Comparison of ENCODE assay signal across 8 cellular contexts in genomic region chr18:46917808-46918600, GRCh38. TPM values are rescaled to one million over a fixed set of nuclear protein-coding genes. Genes with fewer than 3 reads are reported as not detected.
DNase-seq lines count a peak whose midpoint lies in the region; ATAC-seq and TF ChIP-seq lines count a peak whose summit lies in the region.

No MANE protein-coding gene starts in this region.

- POLR2A ChIA-PET in PC-9 (lab: Charles Lee; ENCODE audit: unreplicated experiment): interaction anchor here (0.6 kb wide), 1 partner anchor 943 kb away, joined by 4 read pairs; no protein-coding TSS in a partner anchor

- H3K36me3 ChIP-seq in cardiac muscle cell (no peaks in the 10 kb centered on the region), PC-9 (ENCODE audit: low read depth) (no peaks in the 10 kb centered on the region), left lung (no peaks in the 10 kb centered on the region), stomach smooth muscle (ENCODE audit: control insufficient read depth in 2 of 2, insufficient read depth in 2 of 2, low read length in 2 of 2) (no peaks in the 10 kb centered on the region)

- H3K4me3 Mint-ChIP-seq in central memory CD8-positive, alpha-beta T cell: peak overlapping the region; percentile 81

- H2AFZ ChIP-seq in PC-9: peak overlapping the region; percentile 94

- H3K4me1 Mint-ChIP-seq in central memory CD8-positive, alpha-beta T cell: peaks cover 40% of the 10 kb centered on the region

- peak overlapping the region; percentile 99 for H3K4me2 ChIP-seq in PC-9

- no peak for ATAC-seq in left ventricle myocardium superior
- ATAC-seq in HG02759 (IDR thresholded peaks at IDR 0.05; ENCODE audit: unreplicated experiment): peak; percentile 2
- ATAC-seq in central memory CD8-positive, alpha-beta T cell (replicated peaks; ENCODE audit: extremely low read depth, poor library complexity, severe bottlenecking): peak; percentile 21
- peak; percentile 31 for ATAC-seq in left lung

- CTCF ChIA-PET in PC-9 (lab: Charles Lee): no interaction called here

- H3K9me3 ChIP-seq in cardiac muscle cell (ENCODE audit: low read depth) (no peaks in the 10 kb centered on the region), PC-9 (ENCODE audit: insufficient read depth, low read depth) (no peaks in the 10 kb centered on the region), left lung (no peaks in the 10 kb centered on the region), stomach smooth muscle (ENCODE audit: control insufficient read depth in 2 of 2, low read length in 2 of 2) (no peaks in the 10 kb centered on the region)

- peak overlapping the region; percentile 53 for H3K27ac Mint-ChIP-seq in central memory CD8-positive, alpha-beta T cell (ENCODE audit: low read depth)

- peak; percentile 32 to 61 for DNase-seq in cardiac muscle cell (ENCODE audit: low read depth in 1 of 2, low spot score in 1 of 2)
- no peak for DNase-seq in left ventricle myocardium superior
- DNase-seq in PC-9: peak in 1 of 2 experiments; percentile 4
- peak in 1 of 2 donors; percentile 12 for DNase-seq in central memory CD8-positive, alpha-beta T cell (ENCODE audit: low spot score in 2 of 2)
- peak in 1 of 2 donors; percentile 35 for DNase-seq in left lung
- DNase-seq in effector CD8-positive, alpha-beta T cell (lab: John Stamatoyannopoulos, UW): no peak

- H3K9me3 Mint-ChIP-seq in central memory CD8-positive, alpha-beta T cell: no peaks in the 10 kb centered on the region

- no peak for TF ChIP-seq CTCF in cardiac muscle cell (IDR thresholded peaks at IDR 0.05; ENCODE audit: low read depth, low read length)
- TF ChIP-seq CTCF in PC-9 (conservative IDR thresholded peaks at IDR 0.05): no peak
- TF ChIP-seq CTCF in left lung (IDR thresholded peaks at IDR 0.05): no peak

- H3K79me2 ChIP-seq in PC-9 (ENCODE audit: low read depth): peaks cover 38% of the 10 kb centered on the region

- no peaks in the 10 kb centered on the region for H3K27me3 Mint-ChIP-seq in central memory CD8-positive, alpha-beta T cell

- H3K27ac ChIP-seq in cardiac muscle cell (peak overlapping the region; percentile 89), PC-9 (no peak overlapping the region), left lung (peak overlapping the region; percentile 78 to 80), stomach smooth muscle (ENCODE audit: low read length) (peak overlapping the region; percentile 70)

- H3K27me3 ChIP-seq in cardiac muscle cell: no peaks in the 10 kb centered on the region
- H3K27me3 ChIP-seq in PC-9 (ENCODE audit: insufficient read depth, low read depth): no peaks in the 10 kb centered on the region
- no peaks in the 10 kb centered on the region for H3K27me3 ChIP-seq in left lung
- no peaks in the 10 kb centered on the region for H3K27me3 ChIP-seq in stomach smooth muscle (ENCODE audit: control insufficient read depth in 1 of 2, insufficient read depth in 2 of 2, low read length in 2 of 2)

- BruUV-seq in PC-9 (replicated peaks; lab: Mats Ljungman, UMichigan): TSS peak; percentile 63

- H3F3A ChIP-seq in PC-9 (ENCODE audit: insufficient read depth, low read depth): no peaks in the 10 kb centered on the region

- intact Hi-C loops in left ventricle myocardium superior (cut with micrococcal nuclease) (no loop called here), PC-9 (cut with micrococcal nuclease; ENCODE audit: unreplicated experiment) (no loop called here), left lung (cut with DNase I) (no loop called here)

- peak overlapping the region; percentile 89 for H3K4me3 ChIP-seq in cardiac muscle cell
- H3K4me3 ChIP-seq in PC-9: peak overlapping the region; percentile 95
- H3K4me3 ChIP-seq in left lung: peak overlapping the region; percentile 61 to 64
- H3K4me3 ChIP-seq in stomach smooth muscle (ENCODE audit: low read length in 2 of 2): peak overlapping the region; percentile 88 to 91

- H3K4me1 ChIP-seq in cardiac muscle cell (ENCODE audit: low read depth) (peaks cover 17% of the 10 kb centered on the region), PC-9 (replicated peaks; ENCODE audit: insufficient read depth) (peaks cover 14% of the 10 kb centered on the region), left lung (peaks cover 13 to 22% of the 10 kb centered on the region in 2 donors), stomach smooth muscle (ENCODE audit: control insufficient read depth, insufficient read depth, low read length) (peaks cover 15% of the 10 kb centered on the region)

- H4K20me1 ChIP-seq in PC-9 (ENCODE audit: insufficient read depth): no peaks in the 10 kb centered on the region

- H3K36me3 Mint-ChIP-seq in central memory CD8-positive, alpha-beta T cell (ENCODE audit: insufficient read depth): peaks cover 9% of the 10 kb centered on the region

- H3K9ac ChIP-seq in stomach smooth muscle (ENCODE audit: low read length in 2 of 2): peak overlapping the region; percentile 82 to 86

- no peaks in the 10 kb centered on the region for H3K9me2 ChIP-seq in PC-9 (ENCODE audit: insufficient read depth)

RNA-seq across cellular contexts. Expression of gene KATNAL2, which starts 0.6 kb away (rescaled TPM):
- total RNA-seq in cardiac muscle cell: 4.8 and 19.6 TPM in 2 replicates
- 11.3 and 15.7 TPM in 2 replicates for polyA plus RNA-seq in cardiac muscle cell
- total RNA-seq in left ventricle myocardium superior: 2.7 TPM
- 9.0 and 9.4 TPM in 2 replicates for total RNA-seq in PC-9 (2021)
- 1 to 10 TPM; 2.4 to 4.2 TPM for total RNA-seq in left lung

RNA-seq across cellular contexts. Expression of gene PIAS2, which starts 0.7 kb away (rescaled TPM):
- total RNA-seq in cardiac muscle cell (29.8 and 37.8 TPM in 2 replicates), left ventricle myocardium superior (29.6 TPM), PC-9 (2021) (17.1 and 17.5 TPM in 2 replicates), left lung (10 to 100 TPM; 30.4 to 31.3 TPM)
- 32.3 and 37.3 TPM in 2 replicates for polyA plus RNA-seq in cardiac muscle cell

Comparison
In these comparisons a context has a peak if more than half of its experiments do, and no peak if none do; other contexts are left out.
1. DNase-seq: peak in cardiac muscle cell (2 of 2); none in left ventricle myocardium superior (single experiment) and effector CD8-positive, alpha-beta T cell (single experiment).
2. Peak in every context shown above with its lines, with median percentiles within 50 percentile points of each other: H3K4me3 ChIP-seq.